In the genomic region with DNA sequence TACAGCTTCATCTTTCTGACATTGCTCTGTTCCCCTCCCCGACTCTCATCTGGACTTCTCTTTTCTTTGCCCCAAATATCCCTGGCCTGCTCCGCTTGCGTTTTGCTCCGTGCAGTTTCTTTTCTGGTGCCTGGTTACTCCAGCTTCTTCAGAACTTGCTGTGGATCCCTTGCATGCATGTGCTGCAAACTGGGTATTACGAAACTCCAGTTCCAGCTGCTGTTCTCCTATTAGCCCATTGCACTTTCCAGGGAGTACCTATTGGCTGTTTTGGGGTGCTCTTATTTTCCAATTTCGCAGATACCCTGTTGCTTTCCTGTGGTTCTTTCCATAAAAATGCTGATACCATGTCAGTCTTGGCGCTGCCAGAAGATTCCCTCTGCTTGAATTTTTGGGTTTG, we compare ENCODE assay signal across 27 cellular contexts. TPM values are rescaled to one million over a fixed set of nuclear protein-coding genes. Genes with fewer than 3 reads are reported as not detected.
A peak's percentile ranks its signal among the peaks of the same experiment; 100 is the strongest.
DNase-seq lines count a peak whose midpoint lies in the region; ATAC-seq, FAIRE-seq and TF ChIP-seq lines count a peak whose summit lies in the region.
"Had no signal": no experiment of that assay in that cellular context is flagged by ENCODE, and none has a peak within 500 bp of the region (broad histone marks: within the 10 kb centered on the region; RNA-seq: fewer than 3 reads in every experiment).

No MANE protein-coding gene starts in this region.

- H3K4me2 ChIP-seq in HepG2 (ENCODE audit: low read depth, low read length): no peak overlapping the region
- H3K4me2 ChIP-seq: BLaER1, GM23338 had no signal

- H3K4me1 ChIP-seq in HepG2 (ENCODE audit: insufficient read depth, low read length) (peaks cover 10% of the 10 kb centered on the region), right lobe of liver (no peaks in the 10 kb centered on the region), suprapubic skin (no peaks in the 10 kb centered on the region)
- H3K4me1 ChIP-seq: SJSA1 had no signal

- H3K79me2 ChIP-seq in HepG2 (ENCODE audit: insufficient read depth, low read length): no peaks in the 10 kb centered on the region

- in situ Hi-C loops in HepG2 (cut with HindIII; ENCODE audit: extremely low pct_ligation_motif_present, low pct_unique_long_range_greater_than_20kb): no loop called here

- no peak for TF ChIP-seq CTCF in HepG2 (CRISPR knock-in tag; IDR thresholded peaks at IDR 0.05)
- no peak for TF ChIP-seq CTCF in right lobe of liver (IDR thresholded peaks at IDR 0.05)
- no peak for TF ChIP-seq CTCF in fibroblast of pulmonary artery (IDR thresholded peaks at IDR 0.05; ENCODE audit: low read length, missing control alignments)
- no peak for TF ChIP-seq CTCF in suprapubic skin (IDR thresholded peaks at IDR 0.05)

- intact Hi-C loops in HepG2 (cut with micrococcal nuclease; ENCODE audit: unreplicated experiment) (no loop called here), right lobe of liver (cut with DNase I) (no loop called here)

- DNase-seq in HepG2 (ENCODE audit: low spot score) (no peak), right lobe of liver (no peak), amniotic epithelial cell (ENCODE audit: low read depth) (peak; percentile 36), fibroblast of pulmonary artery (ENCODE audit: low read depth) (peak; percentile 16), germinal center (ENCODE audit: low spot score) (no peak), DMS153 (lab: John Stamatoyannopoulos, UW) (no peak), suprapubic skin (ENCODE audit: low spot score in 2 of 2) (no peak)
- DNase-seq: 8988T; ACHN; CD4-positive, CD25-positive, alpha-beta regulatory T cell; H9; Kasumi-1; NCI-H1092 treated with DMSO at 0.1 percent for 48 hours; NCI-H1436; NCI-H187; NCI-H2081 treated with DMSO at 0.1 percent for 48 hours; NCI-H2171; NCI-H226; NCI-H510A; Right ventricle myocardium superior; RPMI8226 had no signal

- H4K20me1 ChIP-seq in HepG2 (ENCODE audit: insufficient read depth, low read length): no peaks in the 10 kb centered on the region
- H4K20me1 ChIP-seq: BLaER1 had no signal

- no peak overlapping the region for H3K4me3 Mint-ChIP-seq in activated T-helper 17 cell treated with anti-CD3 and anti-CD28 coated beads, Interleukin-2, amount 50 U/mL, for 72 hours
- H3K4me3 Mint-ChIP-seq: CD4-positive, CD25-positive, alpha-beta regulatory T cell; GM23338; H9 had no signal

- H3K27ac ChIP-seq in HepG2 (ENCODE audit: extremely low read length, insufficient read depth, low read length) (no peak overlapping the region), right lobe of liver (no peak overlapping the region), suprapubic skin (no peak overlapping the region)
- H3K27ac ChIP-seq: BLaER1, SJSA1 had no signal

- TF ChIP-seq RAD21 in HepG2 (CRISPR knock-in tag; IDR thresholded peaks at IDR 0.05): no peak

- POLR2A ChIA-PET in HepG2 (lab: Yijun Ruan, JAX): interaction anchor here (1.0 kb wide), 1 partner anchor 98 kb away, joined by 4 read pairs; a partner anchor contains a TSS

- no peaks in the 10 kb centered on the region for H3K27me3 Mint-ChIP-seq in activated T-helper 17 cell treated with anti-CD3 and anti-CD28 coated beads, Interleukin-2, amount 50 U/mL, for 72 hours

- H3K4me1 Mint-ChIP-seq in activated T-helper 17 cell treated with anti-CD3 and anti-CD28 coated beads, Interleukin-2, amount 50 U/mL, for 72 hours: no peaks in the 10 kb centered on the region
- H3K4me1 Mint-ChIP-seq: GM23338, H9 had no signal

- no peaks in the 10 kb centered on the region; a peak in 2 of 5 replicates for H3K36me3 ChIP-seq in HepG2 (replicated peaks in 1 of 2; ENCODE audit: control insufficient read depth in 1 of 2, insufficient read depth in 2 of 2, low read length in 2 of 2)
- H3K36me3 ChIP-seq in right lobe of liver: peaks cover 0 to 12% (median 0%) of the 10 kb centered on the region in 4 donors
- peaks cover 16% of the 10 kb centered on the region for H3K36me3 ChIP-seq in suprapubic skin

- H3K36me3 Mint-ChIP-seq in activated T-helper 17 cell treated with anti-CD3 and anti-CD28 coated beads, Interleukin-2, amount 50 U/mL, for 72 hours (ENCODE audit: low read depth): peaks cover 22% of the 10 kb centered on the region

- no peak for TF ChIP-seq POLR2A in HepG2 (IDR thresholded peaks at IDR 0.05; ENCODE audit: insufficient read depth in 1 of 2, low read depth in 2 of 2, low read length in 2 of 2)
- TF ChIP-seq POLR2A in right lobe of liver (IDR thresholded peaks at IDR 0.05): no peak
- TF ChIP-seq POLR2A in suprapubic skin (IDR thresholded peaks at IDR 0.05): no peak

- H3K9me3 ChIP-seq in HepG2 (ENCODE audit: low read length) (no peaks in the 10 kb centered on the region), right lobe of liver (no peaks in the 10 kb centered on the region), suprapubic skin (no peaks in the 10 kb centered on the region)

- H3K9me3 Mint-ChIP-seq in activated T-helper 17 cell treated with anti-CD3 and anti-CD28 coated beads, Interleukin-2, amount 50 U/mL, for 72 hours: no peaks in the 10 kb centered on the region
- H3K9me3 Mint-ChIP-seq: GM23338 had no signal

- BruUV-seq in HepG2 (replicated peaks; lab: Mats Ljungman, UMichigan): no TSS peak

- H3K27me3 ChIP-seq in HepG2 (ENCODE audit: control insufficient read depth in 1 of 2, insufficient read depth in 2 of 2, low read length in 2 of 2) (no peaks in the 10 kb centered on the region), right lobe of liver (no peaks in the 10 kb centered on the region), suprapubic skin (no peaks in the 10 kb centered on the region)
- H3K27me3 ChIP-seq: BLaER1, SJSA1 had no signal

- H3K9ac ChIP-seq in HepG2 (ENCODE audit: insufficient read depth, low read depth, low read length): no peak overlapping the region
- H3K9ac ChIP-seq: BLaER1 had no signal

- FAIRE-seq in HepG2 (lab: Jason Lieb, UNC): no peak
- FAIRE-seq: G401.6 had no signal

- H3K27ac Mint-ChIP-seq in activated T-helper 17 cell treated with anti-CD3 and anti-CD28 coated beads, Interleukin-2, amount 50 U/mL, for 72 hours: no peak overlapping the region
- H3K27ac Mint-ChIP-seq: CD4-positive, CD25-positive, alpha-beta regulatory T cell; GM23338; H9 had no signal

- ATAC-seq in HepG2 (no peak), right lobe of liver (no peak)
- no peak for ATAC-seq in activated T-helper 17 cell treated with anti-CD3 and anti-CD28 coated beads, Interleukin-2, amount 50 U/mL, for 72 hours (replicated peaks)
- ATAC-seq: GM23338 had no signal

- CTCF ChIA-PET in HepG2 (lab: Yijun Ruan, JAX; ENCODE audit: low intra/inter-chr PET ratio, low total read pairs): no interaction called here

- H2AFZ ChIP-seq in HepG2 (ENCODE audit: low read length): no peak overlapping the region
- H2AFZ ChIP-seq: GM23338 had no signal

- H3K4me3 ChIP-seq in HepG2 (replicated peaks in 1 of 3; ENCODE audit: insufficient read depth in 1 of 3, low read depth in 2 of 3, low read length in 3 of 3) (no peak overlapping the region), right lobe of liver (no peak overlapping the region), fibroblast of pulmonary artery (replicated peaks; ENCODE audit: low read depth, low read length) (no peak overlapping the region), suprapubic skin (no peak overlapping the region)
- H3K4me3 ChIP-seq: BLaER1, GM23338, SJSA1 had no signal

- 83% methylated on average over 7 of the region's 7 CpGs for WGBS in HepG2 (ENCODE audit: low lambda C conversion rate)
- WGBS in right lobe of liver (ENCODE audit: insufficient coverage, low coverage, low lambda C conversion rate, missing lambda C conversion rate): 76% methylated on average over 7 of the region's 7 CpGs
- 91% methylated on average over 7 of the region's 7 CpGs for WGBS in suprapubic skin

- TF ChIP-seq EP300 in HepG2 (IDR thresholded peaks at IDR 0.05; ENCODE audit: low read depth in 2 of 2, low read length in 2 of 2): no peak
- no peak for TF ChIP-seq EP300 in HepG2 (CRISPR knock-in tag; IDR thresholded peaks at IDR 0.05; ENCODE audit: borderline replicate concordance)
- TF ChIP-seq EP300 in suprapubic skin (IDR thresholded peaks at IDR 0.05): no peak

RNA-seq across cellular contexts. Expression of a gene that starts 9.9 kb away (rescaled TPM):
- total RNA-seq in HepG2 (2016; rRNA removed; fragmentation: Illumina TruSeq; extraction: Trizol): 44.6 and 50.9 TPM in 2 replicates
- 14.3 TPM in 2 replicates for total RNA-seq in HepG2 (2016; cell fraction: cytosol; rRNA removed; fragmentation: Illumina TruSeq; extraction: Trizol; ENCODE audit: low read depth)
- total RNA-seq in HepG2 (2016; cell fraction: insoluble cytoplasmic fraction; rRNA removed; fragmentation: Illumina TruSeq; extraction: Trizol): 43.8 and 49.0 TPM in 2 replicates
- total RNA-seq in HepG2 (2016; cell fraction: membrane; rRNA removed; fragmentation: Illumina TruSeq; extraction: Trizol): 24.9 and 31.6 TPM in 2 replicates
- total RNA-seq in HepG2 (2016; cell fraction: nucleus; rRNA removed; fragmentation: Illumina TruSeq; extraction: Trizol): 44.8 and 50.7 TPM in 2 replicates
- polyA plus RNA-seq in HepG2 (2011; rRNA removed): 20.9 and 38.1 TPM in 2 replicates
- 19.6 and 22.9 TPM in 2 replicates for polyA plus RNA-seq in HepG2 (2011; cell fraction: cytosol; rRNA removed)
- 7.1 and 8.4 TPM in 2 replicates for polyA plus RNA-seq in HepG2 (2011; cell fraction: nucleus; rRNA removed)
- 12.2 and 17.5 TPM in 2 replicates for polyA plus RNA-seq in HepG2 (2012)
- polyA plus RNA-seq in HepG2 (2016; cell fraction: cytosol; fragmentation: Illumina TruSeq; extraction: Trizol; ENCODE audit: low read depth): 3.9 and 4.1 TPM in 2 replicates
- 28.2 and 29.8 TPM in 2 replicates for polyA plus RNA-seq in HepG2 (2016; cell fraction: insoluble cytoplasmic fraction; fragmentation: Illumina TruSeq; extraction: Trizol; ENCODE audit: low read depth)
- 11.7 and 13.0 TPM in 2 replicates for polyA plus RNA-seq in HepG2 (2016; cell fraction: membrane; fragmentation: Illumina TruSeq; extraction: Trizol; ENCODE audit: low read depth)
- polyA plus RNA-seq in HepG2 (2016; cell fraction: nucleus; fragmentation: Illumina TruSeq; extraction: Trizol; ENCODE audit: insufficient read depth, low read depth): 44.5 and 45.2 TPM in 2 replicates
- 112 and 221 TPM in 2 replicates for polyA minus RNA-seq in HepG2 (2011; rRNA and poly(A)+ RNA removed; ENCODE audit: low replicate concordance)
- polyA minus RNA-seq in HepG2 (2011; cell fraction: cytosol; rRNA and poly(A)+ RNA removed): 28.3 and 30.2 TPM in 2 replicates
- polyA minus RNA-seq in HepG2 (2011; cell fraction: nucleus; rRNA and poly(A)+ RNA removed): 15.7 and 18.4 TPM in 2 replicates
- total RNA-seq in right lobe of liver: 10 to 100 TPM in 2 of 6 experiments, 1 to 10 TPM in 4; 4.3 to 10.9 (median 5.7) TPM
- 10 to 100 TPM; 23.3 to 44.5 TPM for total RNA-seq in activated T-helper 17 cell treated with anti-CD3 and anti-CD28 coated beads, Interleukin-2, amount 50 U/mL, for 72 hours
- total RNA-seq in suprapubic skin: 10 to 100 TPM; 13.5 to 19.4 (median 15.1) TPM

RNA-seq across cellular contexts. Expression of a gene that starts 41.6 kb away (rescaled TPM):
- total RNA-seq in HepG2 (2016; rRNA removed; fragmentation: Illumina TruSeq; extraction: Trizol) (19.0 and 21.1 TPM in 2 replicates), right lobe of liver (10 to 100 TPM; 20.5 to 34.5 (median 25.4) TPM), suprapubic skin (10 to 100 TPM; 14.9 to 26.1 (median 23.5) TPM)
- total RNA-seq in HepG2 (2016; cell fraction: cytosol; rRNA removed; fragmentation: Illumina TruSeq; extraction: Trizol; ENCODE audit: low read depth): 7.5 and 9.3 TPM in 2 replicates
- total RNA-seq in HepG2 (2016; cell fraction: insoluble cytoplasmic fraction; rRNA removed; fragmentation: Illumina TruSeq; extraction: Trizol): 18.1 and 18.6 TPM in 2 replicates
- total RNA-seq in HepG2 (2016; cell fraction: membrane; rRNA removed; fragmentation: Illumina TruSeq; extraction: Trizol): 16.3 and 17.7 TPM in 2 replicates
- total RNA-seq in HepG2 (2016; cell fraction: nucleus; rRNA removed; fragmentation: Illumina TruSeq; extraction: Trizol): 17.0 and 19.0 TPM in 2 replicates
- polyA plus RNA-seq in HepG2 (2011; rRNA removed): 30.8 and 31.9 TPM in 2 replicates
- 23.5 and 33.7 TPM in 2 replicates for polyA plus RNA-seq in HepG2 (2011; cell fraction: cytosol; rRNA removed)
- polyA plus RNA-seq in HepG2 (2011; cell fraction: nucleus; rRNA removed): 13.9 and 16.7 TPM in 2 replicates
- 13.4 and 20.3 TPM in 2 replicates for polyA plus RNA-seq in HepG2 (2012)
- polyA plus RNA-seq in HepG2 (2016; cell fraction: cytosol; fragmentation: Illumina TruSeq; extraction: Trizol; ENCODE audit: low read depth): 7.9 and 13.0 TPM in 2 replicates
- polyA plus RNA-seq in HepG2 (2016; cell fraction: insoluble cytoplasmic fraction; fragmentation: Illumina TruSeq; extraction: Trizol; ENCODE audit: low read depth): 20.3 and 20.4 TPM in 2 replicates
- 14.9 and 17.0 TPM in 2 replicates for polyA plus RNA-seq in HepG2 (2016; cell fraction: membrane; fragmentation: Illumina TruSeq; extraction: Trizol; ENCODE audit: low read depth)
- polyA plus RNA-seq in HepG2 (2016; cell fraction: nucleus; fragmentation: Illumina TruSeq; extraction: Trizol; ENCODE audit: insufficient read depth, low read depth): 24.4 and 26.4 TPM in 2 replicates
- polyA minus RNA-seq in HepG2 (2011; rRNA and poly(A)+ RNA removed; ENCODE audit: low replicate concordance): 26.9 and 28.2 TPM in 2 replicates
- 9.4 and 12.6 TPM in 2 replicates for polyA minus RNA-seq in HepG2 (2011; cell fraction: cytosol; rRNA and poly(A)+ RNA removed)
- polyA minus RNA-seq in HepG2 (2011; cell fraction: nucleus; rRNA and poly(A)+ RNA removed): 10.3 and 15.3 TPM in 2 replicates
- 10 to 100 TPM; 13.7 to 14.8 TPM for total RNA-seq in activated T-helper 17 cell treated with anti-CD3 and anti-CD28 coated beads, Interleukin-2, amount 50 U/mL, for 72 hours

RNA-seq across cellular contexts. Expression of a gene that starts 46.0 kb away (rescaled TPM):
- total RNA-seq in HepG2 (2016; rRNA removed; fragmentation: Illumina TruSeq; extraction: Trizol): 31.1 and 45.6 TPM in 2 replicates
- total RNA-seq in HepG2 (2016; cell fraction: cytosol; rRNA removed; fragmentation: Illumina TruSeq; extraction: Trizol; ENCODE audit: low read depth): 6.5 and 7.5 TPM in 2 replicates
- 32.5 and 46.6 TPM in 2 replicates for total RNA-seq in HepG2 (2016; cell fraction: insoluble cytoplasmic fraction; rRNA removed; fragmentation: Illumina TruSeq; extraction: Trizol)
- 19.8 and 20.1 TPM in 2 replicates for total RNA-seq in HepG2 (2016; cell fraction: membrane; rRNA removed; fragmentation: Illumina TruSeq; extraction: Trizol)
- total RNA-seq in HepG2 (2016; cell fraction: nucleus; rRNA removed; fragmentation: Illumina TruSeq; extraction: Trizol): 40.7 and 43.4 TPM in 2 replicates
- polyA plus RNA-seq in HepG2 (2011; rRNA removed): 13.5 and 16.3 TPM in 2 replicates
- 11.0 and 14.6 TPM in 2 replicates for polyA plus RNA-seq in HepG2 (2011; cell fraction: cytosol; rRNA removed)
- polyA plus RNA-seq in HepG2 (2011; cell fraction: nucleus; rRNA removed): 6.9 and 7.0 TPM in 2 replicates
- 8.0 and 13.8 TPM in 2 replicates for polyA plus RNA-seq in HepG2 (2012)
- polyA plus RNA-seq in HepG2 (2016; cell fraction: cytosol; fragmentation: Illumina TruSeq; extraction: Trizol; ENCODE audit: low read depth): 4.3 and 4.9 TPM in 2 replicates
- 27.2 and 29.7 TPM in 2 replicates for polyA plus RNA-seq in HepG2 (2016; cell fraction: insoluble cytoplasmic fraction; fragmentation: Illumina TruSeq; extraction: Trizol; ENCODE audit: low read depth)
- 9.8 and 10.5 TPM in 2 replicates for polyA plus RNA-seq in HepG2 (2016; cell fraction: membrane; fragmentation: Illumina TruSeq; extraction: Trizol; ENCODE audit: low read depth)
- 59.0 and 63.1 TPM in 2 replicates for polyA plus RNA-seq in HepG2 (2016; cell fraction: nucleus; fragmentation: Illumina TruSeq; extraction: Trizol; ENCODE audit: insufficient read depth, low read depth)
- 20.1 TPM in 1 of 2 replicates, not detected in the other for polyA minus RNA-seq in HepG2 (2011; rRNA and poly(A)+ RNA removed; ENCODE audit: low replicate concordance)
- 7.8 and 8.1 TPM in 2 replicates for polyA minus RNA-seq in HepG2 (2011; cell fraction: cytosol; rRNA and poly(A)+ RNA removed)
- 13.6 and 13.8 TPM in 2 replicates for polyA minus RNA-seq in HepG2 (2011; cell fraction: nucleus; rRNA and poly(A)+ RNA removed)
- total RNA-seq in right lobe of liver: 100 to 1,000 TPM in 3 of 6 experiments, 10 to 100 TPM in 3; 27.2 to 132 (median 72.1) TPM
- total RNA-seq in activated T-helper 17 cell treated with anti-CD3 and anti-CD28 coated beads, Interleukin-2, amount 50 U/mL, for 72 hours: not detected
- not detected for total RNA-seq in suprapubic skin
- total RNA-seq: CD4-positive, CD25-positive, alpha-beta regulatory T cell; GM23338; H9; M059J; Right ventricle myocardium superior; SJSA1 had no signal

Comparison
In these comparisons a context has a peak if more than half of its experiments do, and no peak if none do; other contexts are left out.
1. DNase-seq: peak in amniotic epithelial cell (single experiment) and fibroblast of pulmonary artery (single experiment); none in HepG2 (single experiment), right lobe of liver (0 of 3), germinal center (single experiment), DMS153 (single experiment) and suprapubic skin (0 of 2).
2. RNA of a gene that starts 46.0 kb away (total RNA-seq): 27.2 to 132 TPM in right lobe of liver and 6.5 to 46.6 TPM in HepG2; not detected in activated T-helper 17 cell treated with anti-CD3 and anti-CD28 coated beads, Interleukin-2, amount 50 U/mL, for 72 hours and not detected in suprapubic skin; every median in the first group is over 4 times any median in the second.